In the genomic region with DNA sequence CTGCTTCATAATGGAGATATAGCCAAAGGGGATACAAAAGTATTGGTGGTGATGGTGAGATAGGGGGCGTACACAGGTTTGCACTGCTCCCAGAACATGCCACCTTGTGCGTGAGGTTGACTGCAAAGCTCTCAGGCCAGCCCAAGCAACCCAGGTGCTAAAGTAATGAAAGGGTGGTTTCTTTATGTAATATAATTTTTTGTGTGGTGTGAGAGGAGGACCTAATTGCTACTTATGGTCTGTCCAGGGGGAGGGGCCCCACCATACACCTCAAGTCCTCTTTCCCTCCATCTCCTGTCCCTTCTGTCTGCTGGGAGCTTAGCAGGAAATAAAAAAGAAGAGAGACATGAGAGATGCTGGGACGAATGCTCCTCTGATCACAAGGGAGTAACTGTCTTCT, we compare ENCODE assay signal across 23 cellular contexts. TPM values are rescaled to one million over a fixed set of nuclear protein-coding genes. Genes with fewer than 3 reads are reported as not detected.
DNase-seq lines count a peak whose midpoint lies in the region; ATAC-seq and TF ChIP-seq lines count a peak whose summit lies in the region.
"Had no signal": no experiment of that assay in that cellular context is flagged by ENCODE, and none has a peak within 500 bp of the region (broad histone marks: within the 10 kb centered on the region; RNA-seq: fewer than 3 reads in every experiment).

No MANE protein-coding gene starts in this region.

- H3K27me3 Mint-ChIP-seq in activated T-cell treated with anti-CD3 and anti-CD28 coated beads, Interleukin-2, amount 50 U/mL, for 24 hours: peaks cover under 1% of the 10 kb centered on the region
- H3K27me3 Mint-ChIP-seq in activated T-cell treated with anti-CD3 and anti-CD28 coated beads, Interleukin-2, amount 50 U/mL, for 72 hours (ENCODE audit: low read depth): no peaks in the 10 kb centered on the region
- no peaks in the 10 kb centered on the region for H3K27me3 Mint-ChIP-seq in stimulated activated naive CD8-positive, alpha-beta T cell treated with anti-CD3 and anti-CD28 coated beads, Interleukin-15, Interleukin-2, amounts not matched to agents 100 ng/mL and 50 ng/mL, for 24 hours
- peaks cover 4% of the 10 kb centered on the region for H3K27me3 Mint-ChIP-seq in stimulated activated naive CD8-positive, alpha-beta T cell treated with anti-CD3 and anti-CD28 coated beads, Interleukin-15, amount 100 ng/mL, for 72 hours

- 85% methylated on average over 3 of the region's 3 CpGs for WGBS in esophagus muscularis mucosa

- H3K27ac Mint-ChIP-seq in activated T-cell treated with anti-CD3 and anti-CD28 coated beads, Interleukin-2, amount 50 U/mL, for 24 hours: peak overlapping the region; percentile 39
- H3K27ac Mint-ChIP-seq in activated T-cell treated with anti-CD3 and anti-CD28 coated beads, Interleukin-2, amount 50 U/mL, for 72 hours: no peak overlapping the region
- H3K27ac Mint-ChIP-seq in stimulated activated naive CD8-positive, alpha-beta T cell treated with anti-CD3 and anti-CD28 coated beads, Interleukin-15, Interleukin-2, amounts not matched to agents 100 ng/mL and 50 ng/mL, for 24 hours: peak overlapping the region; percentile 81
- H3K27ac Mint-ChIP-seq in stimulated activated naive CD8-positive, alpha-beta T cell treated with anti-CD3 and anti-CD28 coated beads, Interleukin-15, amount 100 ng/mL, for 72 hours: no peak overlapping the region
- H3K27ac Mint-ChIP-seq: CD14-positive monocyte; CD4-positive, alpha-beta memory T cell had no signal

- no peak overlapping the region for H3K4me3 ChIP-seq in esophagus muscularis mucosa
- H3K4me3 ChIP-seq: A549; BLaER1 treated with 17β-estradiol and CSF1 and Interleukin-3, amounts not matched to agents 10 nM and 100 nM; GM23248 had no signal

- no peak for TF ChIP-seq CTCF in esophagus muscularis mucosa (IDR thresholded peaks at IDR 0.05)

- H3K27me3 ChIP-seq in esophagus muscularis mucosa: peaks cover 0 to 2% (median 0%) of the 10 kb centered on the region in 4 donors
- H3K27me3 ChIP-seq: BE2C; BLaER1 treated with 17β-estradiol and CSF1 and Interleukin-3, amounts not matched to agents 10 nM and 100 nM had no signal

- DNase-seq in activated T-cell treated with anti-CD3 and anti-CD28 coated beads, Interleukin-2, amount 50 U/mL, for 24 hours: no peak
- no peak for DNase-seq in activated T-cell treated with anti-CD3 and anti-CD28 coated beads, Interleukin-2, amount 50 U/mL, for 72 hours
- DNase-seq in stimulated activated naive CD8-positive, alpha-beta T cell treated with anti-CD3 and anti-CD28 coated beads, Interleukin-15, amount 100 ng/mL, for 72 hours: no peak
- DNase-seq in esophagus muscularis mucosa (ENCODE audit: extremely low spot score) (peak; percentile 79), nucleus accumbens (lab: John Stamatoyannopoulos, UW) (no peak)
- DNase-seq: 8988T; ACHN; AML-193; BE2C; Calu3; CD4-positive, alpha-beta memory T cell; COR-L47; DMS53; DMS79 treated with DMSO at 0.1 percent for 48 hours; GF-D8; H7 had no signal

- H3K9me3 Mint-ChIP-seq in activated T-cell treated with anti-CD3 and anti-CD28 coated beads, Interleukin-2, amount 50 U/mL, for 24 hours: no peaks in the 10 kb centered on the region
- H3K9me3 Mint-ChIP-seq in activated T-cell treated with anti-CD3 and anti-CD28 coated beads, Interleukin-2, amount 50 U/mL, for 72 hours: no peaks in the 10 kb centered on the region
- H3K9me3 Mint-ChIP-seq in stimulated activated naive CD8-positive, alpha-beta T cell treated with anti-CD3 and anti-CD28 coated beads, Interleukin-15, Interleukin-2, amounts not matched to agents 100 ng/mL and 50 ng/mL, for 24 hours: no peaks in the 10 kb centered on the region
- H3K9me3 Mint-ChIP-seq in stimulated activated naive CD8-positive, alpha-beta T cell treated with anti-CD3 and anti-CD28 coated beads, Interleukin-15, amount 100 ng/mL, for 72 hours: no peaks in the 10 kb centered on the region
- H3K9me3 Mint-ChIP-seq: CD4-positive, alpha-beta memory T cell had no signal

- H3K36me3 Mint-ChIP-seq in activated T-cell treated with anti-CD3 and anti-CD28 coated beads, Interleukin-2, amount 50 U/mL, for 24 hours (ENCODE audit: low read depth): no peaks in the 10 kb centered on the region
- peaks cover 0 to 2% of the 10 kb centered on the region in 2 donors for H3K36me3 Mint-ChIP-seq in activated T-cell treated with anti-CD3 and anti-CD28 coated beads, Interleukin-2, amount 50 U/mL, for 72 hours (ENCODE audit: insufficient read depth in 2 of 2)
- H3K36me3 Mint-ChIP-seq in stimulated activated naive CD8-positive, alpha-beta T cell treated with anti-CD3 and anti-CD28 coated beads, Interleukin-15, Interleukin-2, amounts not matched to agents 100 ng/mL and 50 ng/mL, for 24 hours (ENCODE audit: low read depth): no peaks in the 10 kb centered on the region
- H3K36me3 Mint-ChIP-seq: CD14-positive monocyte; CD4-positive, alpha-beta memory T cell had no signal

- no peak for TF ChIP-seq POLR2A in esophagus muscularis mucosa (IDR thresholded peaks at IDR 0.05; ENCODE audit: low read depth)

- no peaks in the 10 kb centered on the region for H3K9me3 ChIP-seq in esophagus muscularis mucosa
- H3K9me3 ChIP-seq: A549; BE2C; BLaER1 treated with 17β-estradiol and CSF1 and Interleukin-3, amounts not matched to agents 10 nM and 100 nM had no signal

- no peak for ATAC-seq in activated T-cell treated with anti-CD3 and anti-CD28 coated beads, Interleukin-2, amount 50 U/mL, for 72 hours (replicated peaks in 1 of 2)
- ATAC-seq in stimulated activated naive CD8-positive, alpha-beta T cell treated with anti-CD3 and anti-CD28 coated beads, Interleukin-15, amount 100 ng/mL, for 72 hours: no peak
- ATAC-seq in GM18907 (IDR thresholded peaks at IDR 0.05; ENCODE audit: unreplicated experiment): no peak
- ATAC-seq: A549 had no signal

- H3K27ac ChIP-seq in esophagus muscularis mucosa (replicated peaks in 1 of 4): no peak overlapping the region
- H3K27ac ChIP-seq: A549, GM23248 had no signal

- H3K4me3 Mint-ChIP-seq in activated T-cell treated with anti-CD3 and anti-CD28 coated beads, Interleukin-2, amount 50 U/mL, for 24 hours: no peak overlapping the region
- no peak overlapping the region for H3K4me3 Mint-ChIP-seq in activated T-cell treated with anti-CD3 and anti-CD28 coated beads, Interleukin-2, amount 50 U/mL, for 72 hours
- H3K4me3 Mint-ChIP-seq in stimulated activated naive CD8-positive, alpha-beta T cell treated with anti-CD3 and anti-CD28 coated beads, Interleukin-15, Interleukin-2, amounts not matched to agents 100 ng/mL and 50 ng/mL, for 24 hours: peak overlapping the region; percentile 19
- no peak overlapping the region for H3K4me3 Mint-ChIP-seq in stimulated activated naive CD8-positive, alpha-beta T cell treated with anti-CD3 and anti-CD28 coated beads, Interleukin-15, amount 100 ng/mL, for 72 hours
- H3K4me3 Mint-ChIP-seq: CD14-positive monocyte; CD4-positive, alpha-beta memory T cell had no signal

- intact Hi-C loops in esophagus muscularis mucosa (cut with DNase I): loop anchor here (10.0 kb wide), 1 partner anchor 65 kb away; no protein-coding TSS in a partner anchor

- peaks cover 11 to 31% (median 25%) of the 10 kb centered on the region in 4 donors for H3K4me1 ChIP-seq in esophagus muscularis mucosa
- H3K4me1 ChIP-seq: BE2C had no signal

- TF ChIP-seq EP300 in esophagus muscularis mucosa (IDR thresholded peaks at IDR 0.05): no peak

- peaks cover 41% of the 10 kb centered on the region for H3K4me1 Mint-ChIP-seq in activated T-cell treated with anti-CD3 and anti-CD28 coated beads, Interleukin-2, amount 50 U/mL, for 24 hours (ENCODE audit: low read depth)
- peaks cover 53% of the 10 kb centered on the region for H3K4me1 Mint-ChIP-seq in activated T-cell treated with anti-CD3 and anti-CD28 coated beads, Interleukin-2, amount 50 U/mL, for 72 hours (ENCODE audit: low read depth)
- H3K4me1 Mint-ChIP-seq in stimulated activated naive CD8-positive, alpha-beta T cell treated with anti-CD3 and anti-CD28 coated beads, Interleukin-15, Interleukin-2, amounts not matched to agents 100 ng/mL and 50 ng/mL, for 24 hours (ENCODE audit: low read depth): peaks cover 52% of the 10 kb centered on the region
- H3K4me1 Mint-ChIP-seq in stimulated activated naive CD8-positive, alpha-beta T cell treated with anti-CD3 and anti-CD28 coated beads, Interleukin-15, amount 100 ng/mL, for 72 hours: peaks cover 60% of the 10 kb centered on the region

- H3K36me3 ChIP-seq in esophagus muscularis mucosa: peaks cover 0 to 10% (median 0%) of the 10 kb centered on the region in 4 donors
- H3K36me3 ChIP-seq: BE2C; BLaER1 treated with 17β-estradiol and CSF1 and Interleukin-3, amounts not matched to agents 10 nM and 100 nM had no signal

RNA-seq across cellular contexts. Expression of gene STARD5, which starts 53.8 kb away (rescaled TPM):
- total RNA-seq in activated T-cell treated with anti-CD3 and anti-CD28 coated beads, Interleukin-2, amount 50 U/mL, for 72 hours: 10 to 100 TPM in 1 of 2 donors, 1 to 10 TPM in 1; 9.0 to 10.3 TPM
- 1 to 10 TPM; 2.7 to 3.7 (median 3.0) TPM for total RNA-seq in esophagus muscularis mucosa
- total RNA-seq: G401 had no signal

Comparison
In these comparisons a context has a peak if more than half of its experiments do, and no peak if none do; other contexts are left out.
1. H3K27ac Mint-ChIP-seq: peak in activated T-cell treated with anti-CD3 and anti-CD28 coated beads, Interleukin-2, amount 50 U/mL, for 24 hours (single experiment) and stimulated activated naive CD8-positive, alpha-beta T cell treated with anti-CD3 and anti-CD28 coated beads, Interleukin-15, Interleukin-2, amounts not matched to agents 100 ng/mL and 50 ng/mL, for 24 hours (single experiment); none in activated T-cell treated with anti-CD3 and anti-CD28 coated beads, Interleukin-2, amount 50 U/mL, for 72 hours (single experiment) and stimulated activated naive CD8-positive, alpha-beta T cell treated with anti-CD3 and anti-CD28 coated beads, Interleukin-15, amount 100 ng/mL, for 72 hours (0 of 2).